Comparison of ENCODE assay signal across 24 cellular contexts in the genomic region with DNA sequence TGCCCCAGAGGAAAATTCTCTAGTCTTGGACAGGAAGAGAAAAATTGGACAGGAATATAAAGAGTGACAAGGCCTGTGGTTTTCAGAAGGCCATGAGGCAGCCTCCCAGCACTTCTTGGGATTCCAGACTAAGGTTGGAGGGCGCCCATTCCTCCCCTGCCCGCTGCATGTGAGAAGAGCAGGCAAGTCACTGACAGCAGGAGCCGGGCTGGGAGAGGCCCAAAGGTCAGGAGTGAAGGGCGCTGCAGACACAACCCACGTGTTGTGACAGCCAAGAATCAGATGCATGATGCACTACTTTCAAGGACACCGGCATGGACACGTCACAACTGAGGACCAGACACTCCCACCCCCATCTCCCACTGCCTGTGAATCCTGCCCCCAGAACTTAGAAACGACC.
"Had no signal": no experiment of that assay in that cellular context is flagged by ENCODE, and none has a peak within 500 bp of the region (broad histone marks: within the 10 kb centered on the region; RNA-seq: fewer than 3 reads in every experiment).

No MANE protein-coding gene starts in this region.

- ATAC-seq: naive thymus-derived CD4-positive, alpha-beta T cell; stimulated activated naive B cell treated with anti-CD40 and anti-IgM and Interleukin-4, amounts not matched to agents 10 μg/mL and 1 μg/mL and 100 μg/mL, for 72 hours had no signal

- H3K36me3 ChIP-seq: colonic mucosa, esophagus squamous epithelium, right lobe of liver, thoracic aorta, tibial nerve, upper lobe of left lung had no signal

- H3K4me3 Mint-ChIP-seq: central memory CD8-positive, alpha-beta T cell; naive thymus-derived CD4-positive, alpha-beta T cell; nephron; stimulated activated naive B cell treated with anti-CD40 and anti-IgM and Interleukin-4, amounts not matched to agents 10 μg/mL and 1 μg/mL and 100 μg/mL, for 72 hours; stimulated activated naive CD8-positive, alpha-beta T cell treated with anti-CD3 and anti-CD28 coated beads, Interleukin-15, Interleukin-2, amounts not matched to agents 100 ng/mL and 50 ng/mL, for 24 hours had no signal

- H3K27me3 ChIP-seq: colonic mucosa, right lobe of liver, tibial nerve, upper lobe of left lung had no signal

- H3K27ac ChIP-seq: colonic mucosa, esophagus squamous epithelium, hepatocyte, right lobe of liver, thoracic aorta, tibial nerve, upper lobe of left lung had no signal

- H2AFZ ChIP-seq: hepatocyte had no signal

- DNase-seq: colonic mucosa; dermis blood vessel endothelial cell; effector memory CD4-positive, alpha-beta T cell; esophagus squamous epithelium; foreskin melanocyte; kidney; mesendoderm; midbrain; naive thymus-derived CD4-positive, alpha-beta T cell; nucleus accumbens; posterior cingulate gyrus; retina; right lobe of liver; small intestine; stimulated activated CD4-positive, alpha-beta T cell treated with anti-CD3 and anti-CD28 coated beads, Interleukin-15, amount 100 ng/mL, for 24 hours; stimulated activated CD4-positive, alpha-beta T cell treated with anti-CD3 and anti-CD28 coated beads, Interleukin-2, amount 100 ng/mL, for 48 hours; stimulated activated naive B cell treated with anti-CD40 and anti-IgM and Interleukin-4, amounts not matched to agents 10 μg/mL and 1 μg/mL and 100 μg/mL, for 72 hours; upper lobe of left lung had no signal

- H3K27ac Mint-ChIP-seq: naive thymus-derived CD4-positive, alpha-beta T cell; nephron; stimulated activated naive B cell treated with anti-CD40 and anti-IgM and Interleukin-4, amounts not matched to agents 10 μg/mL and 1 μg/mL and 100 μg/mL, for 72 hours; stimulated activated naive CD8-positive, alpha-beta T cell treated with anti-CD3 and anti-CD28 coated beads, Interleukin-15, Interleukin-2, amounts not matched to agents 100 ng/mL and 50 ng/mL, for 24 hours had no signal

- H3K4me1 Mint-ChIP-seq: central memory CD8-positive, alpha-beta T cell; stimulated activated naive B cell treated with anti-CD40 and anti-IgM and Interleukin-4, amounts not matched to agents 10 μg/mL and 1 μg/mL and 100 μg/mL, for 72 hours had no signal

- H3K9me3 ChIP-seq: colonic mucosa, esophagus squamous epithelium, right lobe of liver, thoracic aorta, upper lobe of left lung had no signal

- H3K27me3 Mint-ChIP-seq: central memory CD8-positive, alpha-beta T cell had no signal

- H3K4me1 ChIP-seq: colonic mucosa, right lobe of liver, tibial nerve, upper lobe of left lung had no signal

- H3K4me2 ChIP-seq: hepatocyte had no signal

- H3K36me3 Mint-ChIP-seq: naive thymus-derived CD4-positive, alpha-beta T cell; stimulated activated naive B cell treated with anti-CD40 and anti-IgM and Interleukin-4, amounts not matched to agents 10 μg/mL and 1 μg/mL and 100 μg/mL, for 72 hours had no signal

- H3K4me3 ChIP-seq: colonic mucosa, esophagus squamous epithelium, hepatocyte, right lobe of liver, thoracic aorta, tibial nerve, upper lobe of left lung had no signal
